ENCODE assay signal across 8 cellular contexts in the genomic region with DNA sequence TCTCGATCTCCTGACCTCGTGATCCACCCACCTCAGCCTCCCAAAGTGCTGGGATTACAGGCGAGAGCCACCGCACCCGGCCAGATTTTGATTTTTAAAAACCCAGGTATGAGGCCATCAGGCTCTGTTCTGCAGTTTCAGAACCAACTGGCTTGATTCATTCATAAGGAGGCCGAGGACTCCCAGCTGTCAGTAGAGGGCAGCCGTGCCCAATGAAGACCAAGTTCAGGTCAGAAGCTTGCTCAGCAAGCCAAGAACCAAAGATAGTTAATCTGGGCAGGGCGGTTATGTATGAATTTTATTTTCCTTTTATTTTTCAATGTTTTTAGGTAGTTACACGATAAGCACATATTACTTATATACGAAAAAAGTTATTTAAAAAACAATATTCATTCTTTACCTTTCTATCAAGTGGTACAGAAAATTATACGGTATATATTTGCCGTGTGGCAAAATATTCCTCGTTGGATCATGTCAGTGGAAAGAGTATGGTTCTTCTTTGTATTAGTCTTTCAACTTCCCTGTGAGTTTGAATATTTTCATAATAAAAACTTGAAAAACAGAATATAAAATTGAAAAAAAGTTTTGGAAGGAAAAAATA. TPM values are rescaled to one million over a fixed set of nuclear protein-coding genes. Genes with fewer than 3 reads are reported as not detected.
DNase-seq lines count a peak whose midpoint lies in the region; ATAC-seq, FAIRE-seq and TF ChIP-seq lines count a peak whose summit lies in the region.

No MANE protein-coding gene starts in this region.

- peak; percentile 40 for FAIRE-seq in GM12892 (lab: Jason Lieb, UNC)

- no peaks in the 10 kb centered on the region for H3F3A ChIP-seq in SU-DHL-6 (ENCODE audit: insufficient read depth)

- WGBS in sigmoid colon, 2 donors = 33 to 46% methylated on average over 13 of the region's 13 CpGs

- no peak for ATAC-seq in HG02884 (IDR thresholded peaks at IDR 0.05; ENCODE audit: unreplicated experiment)

- H3K79me2 ChIP-seq in SU-DHL-6 (ENCODE audit: insufficient read depth, low read length) = no peaks in the 10 kb centered on the region

- no peaks in the 10 kb centered on the region for H3K9me2 ChIP-seq in SU-DHL-6 (replicated peaks; ENCODE audit: insufficient read depth, low read length)

- no peak overlapping the region for H3K27ac ChIP-seq in SU-DHL-6 (ENCODE audit: low read depth, low read length)
- H3K27ac ChIP-seq in right atrium auricular region = peak overlapping the region; percentile 69 to 75
- peak overlapping the region; percentile 77 to 89 (median 82) for H3K27ac ChIP-seq in sigmoid colon

- H3K27me3 ChIP-seq in SU-DHL-6 (ENCODE audit: low read length) (no peaks in the 10 kb centered on the region), right atrium auricular region (no peaks in the 10 kb centered on the region), sigmoid colon (no peaks in the 10 kb centered on the region)

- H3K4me1 ChIP-seq in right atrium auricular region = peaks cover 0 to 48% of the 10 kb centered on the region in 2 donors
- peaks cover 0 to 48% (median 35%) of the 10 kb centered on the region in 4 donors for H3K4me1 ChIP-seq in sigmoid colon

- intact Hi-C loops in sigmoid colon (cut with DNase I) = loop anchor here (1.0 to 5.0 kb wide), 3 partner anchors 48 to 374 kb away; partner anchors contain the start of gene ZFP62

- H3K9ac ChIP-seq in SU-DHL-6 (ENCODE audit: low read length) = no peak overlapping the region

- H3K36me3 ChIP-seq in SU-DHL-6 (ENCODE audit: low read length) (no peaks in the 10 kb centered on the region), right atrium auricular region (peaks cover 4% of the 10 kb centered on the region), sigmoid colon (peaks cover 0 to 12% (median 2%) of the 10 kb centered on the region in 4 donors)

- CTCF ChIA-PET in AG04449 (lab: Yijun Ruan, JAX) = interaction anchor here (0.8 to 7.6 kb wide), 15 partner anchors 9 to 400 kb away, joined by 3 to 66 read pairs (median 5); partner anchors contain the start of gene MGAT1

- DNase-seq in AG04449 (ENCODE audit: low read depth, low spot score) (peak; percentile 46), GM12892 (ENCODE audit: insufficient read length) (peak; percentile 56), HT1080 (ENCODE audit: low read depth) (peak; percentile 53), amniotic epithelial cell (ENCODE audit: low read depth) (peak; percentile 83), right atrium auricular region (ENCODE audit: low spot score) (peak; percentile 83), sigmoid colon (peak; percentile 89)

- H4K20me1 ChIP-seq in SU-DHL-6 (ENCODE audit: low read depth, low read length) = no peaks in the 10 kb centered on the region

- TF ChIP-seq CTCF in AG04449 (IDR thresholded peaks at IDR 0.05; ENCODE audit: insufficient read depth, low read length, missing control alignments) (peak; percentile 81), SU-DHL-6 (IDR thresholded peaks at IDR 0.05; ENCODE audit: insufficient read depth, low read length, poor library complexity, severe bottlenecking) (peak; percentile 68), right atrium auricular region (IDR thresholded peaks at IDR 0.05) (peak; percentile 60 to 79), sigmoid colon (IDR thresholded peaks at IDR 0.05) (peak; percentile 24 to 65 (median 59))

- H3K4me2 ChIP-seq in SU-DHL-6 (ENCODE audit: low read depth, low read length, poor library complexity, severe bottlenecking) = no peak overlapping the region

- no peak for TF ChIP-seq EP300 in sigmoid colon (IDR thresholded peaks at IDR 0.05)

- no peak for TF ChIP-seq POLR2A in GM12892 (IDR thresholded peaks at IDR 0.05; ENCODE audit: low read depth, low read length)
- no peak for TF ChIP-seq POLR2A in sigmoid colon (IDR thresholded peaks at IDR 0.05)

- no peak overlapping the region for H3K4me3 ChIP-seq in AG04449 (ENCODE audit: low read depth, low read length)
- H3K4me3 ChIP-seq in SU-DHL-6 (ENCODE audit: insufficient read depth, low read length, poor library complexity, severe bottlenecking) = no peak overlapping the region
- no peak overlapping the region for H3K4me3 ChIP-seq in right atrium auricular region
- H3K4me3 ChIP-seq in sigmoid colon = no peak overlapping the region

- H3K9me3 ChIP-seq in SU-DHL-6 (ENCODE audit: insufficient read depth, low read length) = no peaks in the 10 kb centered on the region
- H3K9me3 ChIP-seq in right atrium auricular region = no peaks in the 10 kb centered on the region
- H3K9me3 ChIP-seq in sigmoid colon = no peaks in the 10 kb centered on the region

- POLR2A ChIA-PET in AG04449 (lab: Yijun Ruan, JAX) = interaction anchor here (0.8 to 3.2 kb wide), 5 partner anchors 11 to 46 kb away, joined by 3 to 18 read pairs (median 4); no protein-coding TSS in a partner anchor

- no peak overlapping the region for H2AFZ ChIP-seq in SU-DHL-6 (ENCODE audit: low read depth, low read length, severe bottlenecking)

RNA-seq across cellular contexts. Expression of gene MGAT1, which starts 18.0 kb away (rescaled TPM):
- 40.5 TPM for polyA plus RNA-seq in GM12892 (2012; ENCODE audit: missing spikeins)
- 65.3 and 76.2 TPM in 2 replicates for total RNA-seq in HT1080 (2014; rRNA removed; shearing (Covaris generic))
- polyA plus RNA-seq in HT1080 (2015; cell fraction: cytosol; rRNA removed) = 90.5 and 97.9 TPM in 2 replicates
- polyA plus RNA-seq in HT1080 (2015; cell fraction: nucleus; rRNA removed) = 63.8 and 81.4 TPM in 2 replicates
- total RNA-seq in right atrium auricular region = 100 to 1,000 TPM in 1 of 2 donors, 10 to 100 TPM in 1; 84.1 to 130 TPM
- 100 to 1,000 TPM in 3 of 4 donors, 10 to 100 TPM in 1; 94.5 to 149 (median 121) TPM for total RNA-seq in sigmoid colon
- polyA plus RNA-seq in sigmoid colon = 100 to 1,000 TPM in 1 of 3 donors, 10 to 100 TPM in 2; 41.4 to 134 (median 71.2) TPM

RNA-seq across cellular contexts. Expression of gene OR2Y1, which starts 44.7 kb away (rescaled TPM):
- not detected for polyA plus RNA-seq in GM12892 (2012; ENCODE audit: missing spikeins)
- total RNA-seq in HT1080 (2014; rRNA removed; shearing (Covaris generic)) = not detected in 2 replicates
- not detected in 2 replicates for polyA plus RNA-seq in HT1080 (2015; cell fraction: cytosol; rRNA removed)
- polyA plus RNA-seq in HT1080 (2015; cell fraction: nucleus; rRNA removed) = not detected in 2 replicates
- total RNA-seq in right atrium auricular region (not detected), sigmoid colon (not detected)
- not detected for polyA plus RNA-seq in sigmoid colon
